11 cellular contexts compared by ENCODE assay signal in genomic region chr10:99777918-99778716, GRCh38. TPM values are rescaled to one million over a fixed set of nuclear protein-coding genes. Genes with fewer than 3 reads are reported as not detected.
A peak's percentile ranks its signal among the peaks of the same experiment; 100 is the strongest.
DNase-seq lines count a peak whose midpoint lies in the region; ATAC-seq and TF ChIP-seq lines count a peak whose summit lies in the region.
"Had no signal": no experiment of that assay in that cellular context is flagged by ENCODE, and none has a peak within 500 bp of the region (broad histone marks: within the 10 kb centered on the region; RNA-seq: fewer than 3 reads in every experiment).

No MANE protein-coding gene starts in this region.

- DNase-seq in SK-N-SH (no peak), OCI-M1 (lab: John Stamatoyannopoulos, UW) (peak; percentile 55), germinal center (ENCODE audit: low spot score) (peak; percentile 24), putamen (ENCODE audit: low spot score) (no peak), nephron progenitor cell (no peak)
- DNase-seq: caudate nucleus, foreskin melanocyte had no signal

- H3K9me3 ChIP-seq in SK-N-SH = no peaks in the 10 kb centered on the region

- no peaks in the 10 kb centered on the region for H3K79me2 ChIP-seq in SK-N-SH (ENCODE audit: insufficient read depth)

- CTCF ChIA-PET in SK-N-SH (lab: Yijun Ruan, JAX) = no interaction called here

- WGBS in SK-N-SH (ENCODE audit: low lambda C conversion rate) = 67% methylated on average over 1 of the region's 1 CpG

- no peak overlapping the region for H3K4me3 Mint-ChIP-seq in nephron progenitor cell
- H3K4me3 Mint-ChIP-seq: activated T-helper 17 cell treated with anti-CD3 and anti-CD28 coated beads, Interleukin-2, amount 50 U/mL, for 72 hours had no signal

- no peak overlapping the region for H3K27ac Mint-ChIP-seq in nephron progenitor cell
- H3K27ac Mint-ChIP-seq: activated T-helper 17 cell treated with anti-CD3 and anti-CD28 coated beads, Interleukin-2, amount 50 U/mL, for 72 hours had no signal

- 0 out of 2 replicates have a peak overlapping the region, but pooled peaks have one; percentile 69 for H2AFZ ChIP-seq in SK-N-SH (ENCODE audit: low read depth)

- no peak overlapping the region for H3K9ac ChIP-seq in SK-N-SH

- H3F3A ChIP-seq in SK-N-SH (replicated peaks; ENCODE audit: insufficient read depth) = peaks cover 51% of the 10 kb centered on the region

- no peak overlapping the region for H3K4me2 ChIP-seq in SK-N-SH

- TF ChIP-seq RAD21 in SK-N-SH (IDR thresholded peaks at IDR 0.05; ENCODE audit: low read length) = no peak

- peak overlapping the region; percentile 71 to 100; a peak in 3 of 4 replicates for H3K27ac ChIP-seq in SK-N-SH (ENCODE audit: low read depth in 2 of 2, low read length in 1 of 2)

- H3K4me1 ChIP-seq in SK-N-SH (ENCODE audit: control insufficient read depth in 1 of 2, insufficient read depth in 2 of 2, low read depth in 1 of 2, low read length in 1 of 2) = peaks cover 0 to 34% of the 10 kb centered on the region in 2 experiments; a peak in 1 of 4 replicates

- peaks cover 15% of the 10 kb centered on the region for H3K9me3 Mint-ChIP-seq in nephron progenitor cell
- H3K9me3 Mint-ChIP-seq: activated T-helper 17 cell treated with anti-CD3 and anti-CD28 coated beads, Interleukin-2, amount 50 U/mL, for 72 hours had no signal

- H3K27me3 ChIP-seq in SK-N-SH (ENCODE audit: insufficient read depth) = no peaks in the 10 kb centered on the region

- TF ChIP-seq CTCF in SK-N-SH (IDR thresholded peaks at IDR 0.05) (no peak), nephron progenitor cell (IDR thresholded peaks at IDR 0.05) (no peak)

- POLR2A ChIA-PET in SK-N-SH (lab: Yijun Ruan, JAX) = no interaction called here

- ATAC-seq in SK-N-SH treated with all-trans-retinoic acid at 6 μM for 48 hours (no peak), GM19324 (IDR thresholded peaks at IDR 0.05; ENCODE audit: low FRiP score, unreplicated experiment) (no peak)
- ATAC-seq in activated CD4-positive, CD25-positive, alpha-beta regulatory T cell treated with anti-CD3 and anti-CD28 coated beads, Interleukin-2, amount 50 U/mL, for 24 hours = no peak
- ATAC-seq: activated T-helper 17 cell treated with anti-CD3 and anti-CD28 coated beads, Interleukin-2, amount 50 U/mL, for 72 hours had no signal

- no peak for TF ChIP-seq EP300 in SK-N-SH (IDR thresholded peaks at IDR 0.05; ENCODE audit: borderline replicate concordance in 1 of 2, low read depth in 1 of 2, low read length in 1 of 2)

- H3K4me3 ChIP-seq in SK-N-SH (ENCODE audit: low read depth in 2 of 2, low read length in 1 of 2) = no peak overlapping the region

- H4K20me1 ChIP-seq in SK-N-SH (ENCODE audit: insufficient read depth) = no peaks in the 10 kb centered on the region

- no peaks in the 10 kb centered on the region for H3K9me2 ChIP-seq in SK-N-SH

- no peaks in the 10 kb centered on the region for H3K36me3 Mint-ChIP-seq in nephron progenitor cell (ENCODE audit: low read depth)

- peaks cover 24% of the 10 kb centered on the region for H3K4me1 Mint-ChIP-seq in nephron progenitor cell
- H3K4me1 Mint-ChIP-seq: activated T-helper 17 cell treated with anti-CD3 and anti-CD28 coated beads, Interleukin-2, amount 50 U/mL, for 72 hours had no signal

- H3K27me3 Mint-ChIP-seq in nephron progenitor cell (ENCODE audit: low read depth, poor library complexity) = no peaks in the 10 kb centered on the region
- H3K27me3 Mint-ChIP-seq: activated T-helper 17 cell treated with anti-CD3 and anti-CD28 coated beads, Interleukin-2, amount 50 U/mL, for 72 hours had no signal

- no peaks in the 10 kb centered on the region for H3K36me3 ChIP-seq in SK-N-SH (replicated peaks in 1 of 2; ENCODE audit: control insufficient read depth in 1 of 2, insufficient read depth in 2 of 2, low read length in 1 of 2)

TF ChIP-seq in SK-N-SH, 30 proteins besides CTCF, POLR2A, EP300 and RAD21 (continues in another document):
- TF ChIP-seq JUND (IDR thresholded peaks at IDR 0.05) = no peak
- no peak for TF ChIP-seq CHD2 (IDR thresholded peaks at IDR 0.05; ENCODE audit: low read length, partially characterized antibody)
- no peak for TF ChIP-seq FOSL2 (IDR thresholded peaks at IDR 0.05; ENCODE audit: borderline replicate concordance, low read depth)
- TF ChIP-seq RXRA (IDR thresholded peaks at IDR 0.05; ENCODE audit: borderline replicate concordance, low read depth) = no peak
- no peak for TF ChIP-seq ZBTB33 (IDR thresholded peaks at IDR 0.05; ENCODE audit: borderline replicate concordance, low read depth)
- TF ChIP-seq MAX (IDR thresholded peaks at IDR 0.05; ENCODE audit: low read depth) = no peak
- no peak for TF ChIP-seq USF2 (IDR thresholded peaks at IDR 0.05; ENCODE audit: borderline replicate concordance, low read depth, low read length)
- TF ChIP-seq MXI1 (IDR thresholded peaks at IDR 0.05; ENCODE audit: low read depth, low read length) = no peak

TF ChIP-seq in SK-N-SH treated with all-trans-retinoic acid at 6 μM for 48 hours, 23 proteins besides CTCF, POLR2A, EP300 and RAD21:
- TF ChIP-seq ZFP30 (CRISPR knock-in tag; IDR thresholded peaks at IDR 0.05) = no peak
- TF ChIP-seq OSR1 (CRISPR knock-in tag; IDR thresholded peaks at IDR 0.05) = no peak
- TF ChIP-seq ZNF8 (CRISPR knock-in tag; IDR thresholded peaks at IDR 0.05) = no peak
- TF ChIP-seq TCF4 (CRISPR knock-in tag; IDR thresholded peaks at IDR 0.05; ENCODE audit: borderline replicate concordance) = no peak
- no peak for TF ChIP-seq ZNF565 (CRISPR knock-in tag; conservative IDR thresholded peaks at IDR 0.05; ENCODE audit: low read depth)
- TF ChIP-seq SNAI2 (CRISPR knock-in tag; IDR thresholded peaks at IDR 0.05) = no peak
- TF ChIP-seq RARB (CRISPR knock-in tag; IDR thresholded peaks at IDR 0.05) = no peak
- no peak for TF ChIP-seq ZNF70 (CRISPR knock-in tag; IDR thresholded peaks at IDR 0.05)

RNA-seq across cellular contexts. Expression of gene ABCC2, which starts 4.3 kb away (rescaled TPM):
- 0.48 and 0.52 TPM in 2 replicates for polyA plus RNA-seq in SK-N-SH (2012; rRNA removed)
- polyA plus RNA-seq in SK-N-SH (2012; cell fraction: cytosol; rRNA removed) = 0.51 and 0.53 TPM in 2 replicates
- polyA plus RNA-seq in SK-N-SH (2012; cell fraction: nucleus; rRNA removed) = 1.6 and 2.1 TPM in 2 replicates

RNA-seq across cellular contexts. Expression of gene CUTC, which starts 46.1 kb away (rescaled TPM):
- polyA plus RNA-seq in SK-N-SH (2012; rRNA removed) = 19.4 and 21.1 TPM in 2 replicates
- polyA plus RNA-seq in SK-N-SH (2012; cell fraction: cytosol; rRNA removed) = 22.5 and 26.7 TPM in 2 replicates
- polyA plus RNA-seq in SK-N-SH (2012; cell fraction: nucleus; rRNA removed) = 13.4 and 20.0 TPM in 2 replicates

RNA-seq across cellular contexts. Expression of gene COX15, which starts 46.2 kb away (rescaled TPM):
- 20.4 and 26.3 TPM in 2 replicates for polyA plus RNA-seq in SK-N-SH (2012; rRNA removed)
- polyA plus RNA-seq in SK-N-SH (2012; cell fraction: cytosol; rRNA removed) = 22.0 and 23.0 TPM in 2 replicates
- polyA plus RNA-seq in SK-N-SH (2012; cell fraction: nucleus; rRNA removed) = 34.9 and 46.3 TPM in 2 replicates

Comparison
In these comparisons a context has a peak if more than half of its experiments do, and no peak if none do; other contexts are left out.
1. DNase-seq: peak in OCI-M1 (single experiment) and germinal center (single experiment); none in SK-N-SH (single experiment), putamen (single experiment) and nephron progenitor cell (single experiment).